ENCODE assay signal across 23 cellular contexts in the genomic region with DNA sequence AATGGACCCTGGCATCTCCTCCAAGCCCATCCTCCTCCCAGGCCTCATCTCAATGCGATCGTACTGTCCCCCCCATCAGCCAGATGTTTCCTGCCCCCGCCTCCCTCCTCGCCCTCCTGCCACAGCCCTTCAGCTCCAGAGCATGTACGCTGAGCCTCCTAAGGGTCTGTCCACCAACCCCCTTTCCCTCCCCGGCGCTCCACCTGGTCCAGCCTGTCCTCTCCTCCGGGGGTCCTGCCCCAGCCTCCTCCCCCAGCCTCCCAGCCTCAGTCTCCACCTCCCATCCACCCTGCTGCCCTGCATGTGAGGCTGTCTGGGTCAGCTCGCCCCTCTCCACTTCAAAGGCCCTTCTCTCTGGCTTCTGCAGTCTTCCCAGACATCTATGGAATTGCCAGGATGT. TPM values are rescaled to one million over a fixed set of nuclear protein-coding genes. Genes with fewer than 3 reads are reported as not detected.
"Had no signal": no experiment of that assay in that cellular context is flagged by ENCODE, and none has a peak within 500 bp of the region (broad histone marks: within the 10 kb centered on the region; RNA-seq: fewer than 3 reads in every experiment).

No MANE protein-coding gene starts in this region.

- H3K9me3 Mint-ChIP-seq: activated CD4-positive, alpha-beta memory T cell treated with anti-CD3 and anti-CD28 coated beads for 36 hours; endodermal cell; natural killer cell; stimulated activated naive CD8-positive, alpha-beta T cell treated with anti-CD3 and anti-CD28 coated beads, Interleukin-15, Interleukin-2, amounts not matched to agents 100 ng/mL and 50 ng/mL, for 24 hours; WTC11 had no signal

- H3K4me3 ChIP-seq: adrenal gland, lower lobe of right lung, suprapubic skin had no signal

- H3K4me3 Mint-ChIP-seq: activated CD4-positive, alpha-beta memory T cell treated with anti-CD3 and anti-CD28 coated beads for 36 hours; activated CD4-positive, alpha-beta T cell treated with anti-CD3 and anti-CD28 coated beads for 36 hours; activated CD8-positive, alpha-beta memory T cell treated with anti-CD3 and anti-CD28 coated beads, Interleukin-2, amount 10 ng/mL, durations not matched to agents 7 days and 5 days; endodermal cell; natural killer cell; stimulated activated naive CD8-positive, alpha-beta T cell treated with anti-CD3 and anti-CD28 coated beads, Interleukin-15, Interleukin-2, amounts not matched to agents 100 ng/mL and 50 ng/mL, for 24 hours; WTC11 had no signal

- DNase-seq: activated CD4-positive, alpha-beta memory T cell treated with anti-CD3 and anti-CD28 coated beads for 36 hours; activated CD4-positive, alpha-beta T cell treated with anti-CD3 and anti-CD28 coated beads for 36 hours; activated CD8-positive, alpha-beta memory T cell treated with anti-CD3 and anti-CD28 coated beads, Interleukin-2, amount 10 ng/mL, durations not matched to agents 7 days and 5 days; activated effector memory CD4-positive, alpha-beta T cell treated with anti-CD3 and anti-CD28 coated beads, Interleukin-2, amount 50 U/mL, for 16 hours; activated naive CD4-positive, alpha-beta T cell treated with anti-CD3 and anti-CD28 coated beads, Interleukin-2, amount 50 U/mL, for 16 hours; activated T-cell treated with anti-CD3 and anti-CD28 coated beads, Interleukin-2, amount 50 U/mL, for 1 hour; adrenal gland; endodermal cell; foreskin keratinocyte; glutamatergic neuron; hippocampal formation; lower lobe of right lung; natural killer cell; retina; stimulated activated CD8-positive, alpha-beta memory T cell treated with anti-CD3 and anti-CD28 coated beads, Interleukin-4, amount 100 ng/mL, for 48 hours; SW 1271; trophoblast cell had no signal

- H3K36me3 Mint-ChIP-seq: activated CD4-positive, alpha-beta memory T cell treated with anti-CD3 and anti-CD28 coated beads for 36 hours; natural killer cell; WTC11 had no signal

- H3K27ac Mint-ChIP-seq: activated CD4-positive, alpha-beta memory T cell treated with anti-CD3 and anti-CD28 coated beads for 36 hours; activated CD4-positive, alpha-beta T cell treated with anti-CD3 and anti-CD28 coated beads for 36 hours; activated CD8-positive, alpha-beta memory T cell treated with anti-CD3 and anti-CD28 coated beads, Interleukin-2, amount 10 ng/mL, durations not matched to agents 7 days and 5 days; endodermal cell; stimulated activated naive CD8-positive, alpha-beta T cell treated with anti-CD3 and anti-CD28 coated beads, Interleukin-15, Interleukin-2, amounts not matched to agents 100 ng/mL and 50 ng/mL, for 24 hours; WTC11 had no signal

- H3K27me3 Mint-ChIP-seq: activated CD4-positive, alpha-beta memory T cell treated with anti-CD3 and anti-CD28 coated beads for 36 hours; activated CD4-positive, alpha-beta T cell treated with anti-CD3 and anti-CD28 coated beads for 36 hours; activated CD8-positive, alpha-beta memory T cell treated with anti-CD3 and anti-CD28 coated beads, Interleukin-2, amount 10 ng/mL, durations not matched to agents 7 days and 5 days; stimulated activated naive CD8-positive, alpha-beta T cell treated with anti-CD3 and anti-CD28 coated beads, Interleukin-15, Interleukin-2, amounts not matched to agents 100 ng/mL and 50 ng/mL, for 24 hours had no signal

- H3K27me3 ChIP-seq: adrenal gland, foreskin keratinocyte, suprapubic skin had no signal

- ATAC-seq: activated CD4-positive, alpha-beta T cell treated with anti-CD3 and anti-CD28 coated beads for 36 hours; activated CD8-positive, alpha-beta memory T cell treated with anti-CD3 and anti-CD28 coated beads, Interleukin-2, amount 10 ng/mL, durations not matched to agents 7 days and 5 days; foreskin keratinocyte; lower lobe of right lung; natural killer cell; WTC11 had no signal

- H3K9me3 ChIP-seq: adrenal gland, lower lobe of right lung, suprapubic skin had no signal

RNA-seq across cellular contexts. Expression of gene CCER2, which starts 17.0 kb away (rescaled TPM):
- total RNA-seq: dermis microvascular lymphatic vessel endothelial cell, epithelial cell of proximal tubule, fibroblast of lung, foreskin keratinocyte, lower lobe of right lung had no signal
